1 cellular context compared by ENCODE assay signal in genomic region chr16:81553080-81553813, GRCh38.
TF ChIP-seq lines count a peak whose summit lies in the region.

No MANE protein-coding gene starts in this region.

TF ChIP-seq in IMR-90, 13 proteins besides CTCF, POLR2A, EP300 and RAD21 (continued from another document):
- TF ChIP-seq, protein P1, sequence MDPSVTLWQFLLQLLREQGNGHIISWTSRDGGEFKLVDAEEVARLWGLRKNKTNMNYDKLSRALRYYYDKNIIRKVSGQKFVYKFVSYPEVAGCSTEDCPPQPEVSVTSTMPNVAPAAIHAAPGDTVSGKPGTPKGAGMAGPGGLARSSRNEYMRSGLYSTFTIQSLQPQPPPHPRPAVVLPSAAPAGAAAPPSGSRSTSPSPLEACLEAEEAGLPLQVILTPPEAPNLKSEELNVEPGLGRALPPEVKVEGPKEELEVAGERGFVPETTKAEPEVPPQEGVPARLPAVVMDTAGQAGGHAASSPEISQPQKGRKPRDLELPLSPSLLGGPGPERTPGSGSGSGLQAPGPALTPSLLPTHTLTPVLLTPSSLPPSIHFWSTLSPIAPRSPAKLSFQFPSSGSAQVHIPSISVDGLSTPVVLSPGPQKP (IDR thresholded peaks at IDR 0.05; ENCODE audit: borderline replicate concordance, low read depth, low read length): no peak
TF ChIP-seq in IMR-90: peak in this region for 0.
